Comparison of ENCODE assay signal across 8 cellular contexts in the genomic region with DNA sequence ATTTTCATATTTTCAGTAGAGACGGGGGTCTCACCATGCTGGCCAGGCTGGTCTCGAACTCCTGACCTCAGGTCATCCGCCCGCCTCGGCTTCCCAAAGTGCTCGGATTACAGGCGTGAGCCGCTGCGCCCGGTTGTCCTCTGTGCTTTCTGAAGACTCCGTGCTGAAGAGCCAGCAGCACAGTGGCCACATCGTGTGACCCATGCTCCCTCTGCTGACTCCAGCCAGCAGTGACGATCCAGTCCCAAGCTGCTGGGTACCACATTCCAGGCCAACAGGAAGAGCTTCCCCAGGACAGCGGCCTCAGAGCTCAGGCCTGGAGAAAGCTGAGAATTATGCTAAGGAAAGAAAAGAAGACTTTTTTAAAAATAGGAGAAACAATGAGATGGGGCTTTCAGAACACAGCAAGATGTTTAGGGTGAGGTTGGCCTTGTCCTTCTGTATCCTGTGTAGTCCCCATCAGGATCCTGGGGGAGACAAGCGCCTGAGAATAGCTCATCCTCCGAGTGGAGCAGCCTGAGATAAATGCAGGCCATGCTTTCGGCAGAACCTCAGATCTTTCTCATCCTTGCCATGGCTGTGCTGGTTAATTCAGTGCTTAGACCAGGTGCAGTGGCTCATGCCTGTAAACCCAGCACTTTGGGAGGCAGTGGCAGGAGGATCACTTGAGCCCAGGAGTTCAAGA.
DNase-seq lines count a peak whose midpoint lies in the region; ATAC-seq and TF ChIP-seq lines count a peak whose summit lies in the region.

No MANE protein-coding gene starts in this region.

- H3K36me3 Mint-ChIP-seq in WTC11: no peaks in the 10 kb centered on the region
- no peaks in the 10 kb centered on the region for H3K36me3 Mint-ChIP-seq in activated naive CD8-positive, alpha-beta T cell treated with anti-CD3 and anti-CD28 coated beads for 36 hours

- H3K4me1 ChIP-seq in tibial nerve: peaks cover 0 to 5% (median 0%) of the 10 kb centered on the region in 4 donors

- peak overlapping the region; percentile 18; the same call in 1 of the 2 replicates for H3K27ac Mint-ChIP-seq in WTC11
- H3K27ac Mint-ChIP-seq in activated naive CD8-positive, alpha-beta T cell treated with anti-CD3 and anti-CD28 coated beads for 36 hours: no peak overlapping the region

- CTCF ChIA-PET in WTC11 (lab: Charles Lee): interaction anchor here (0.5 to 2.8 kb wide), 23 partner anchors 8 to 805 kb away, joined by 3 to 14 read pairs (median 5); no protein-coding TSS in a partner anchor

- POLR2A ChIA-PET in WTC11 (lab: Charles Lee): no interaction called here

- no peaks in the 10 kb centered on the region for H3K9me3 ChIP-seq in tibial nerve

- no peak overlapping the region for H3K27ac ChIP-seq in tibial nerve

- H3K27me3 ChIP-seq in tibial nerve: peaks cover 0 to 3% of the 10 kb centered on the region in 2 donors

- H3K4me3 ChIP-seq in tibial nerve: no peak overlapping the region

- DNase-seq in Ammon's horn (ENCODE audit: low spot score): peak; percentile 40
- peak; percentile 52 for DNase-seq in HT-29 (ENCODE audit: low spot score)
- peak; percentile 76 for DNase-seq in WTC11 (ENCODE audit: low spot score)
- DNase-seq in kidney tubule cell (ENCODE audit: low spot score): peak; percentile 78
- DNase-seq in tibial nerve (ENCODE audit: low spot score in 2 of 2): no peak
- DNase-seq in activated naive CD8-positive, alpha-beta T cell treated with anti-CD3 and anti-CD28 coated beads for 36 hours: no peak
- DNase-seq in activated CD4-positive, alpha-beta T cell treated with anti-CD3 and anti-CD28 coated beads, Interleukin-2, amount 50 U/mL, for 48 hours: no peak

- no peak for TF ChIP-seq POLR2A in tibial nerve (IDR thresholded peaks at IDR 0.05)

- H3K4me3 Mint-ChIP-seq in WTC11: no peak overlapping the region
- H3K4me3 Mint-ChIP-seq in activated naive CD8-positive, alpha-beta T cell treated with anti-CD3 and anti-CD28 coated beads for 36 hours: no peak overlapping the region

- peaks cover 5% of the 10 kb centered on the region; the same call in 1 of the 2 replicates for H3K4me1 Mint-ChIP-seq in WTC11
- H3K4me1 Mint-ChIP-seq in activated naive CD8-positive, alpha-beta T cell treated with anti-CD3 and anti-CD28 coated beads for 36 hours: peaks cover 7% of the 10 kb centered on the region

- H3K9me3 Mint-ChIP-seq in WTC11: peaks cover 5% of the 10 kb centered on the region
- no peaks in the 10 kb centered on the region for H3K9me3 Mint-ChIP-seq in activated naive CD8-positive, alpha-beta T cell treated with anti-CD3 and anti-CD28 coated beads for 36 hours

- ATAC-seq in WTC11 (peak; percentile 99), HG03354 (IDR thresholded peaks at IDR 0.05; ENCODE audit: poor library complexity, severe bottlenecking, unreplicated experiment) (no peak)

- no peak for TF ChIP-seq EP300 in tibial nerve (IDR thresholded peaks at IDR 0.05)

- TF ChIP-seq CTCF in WTC11 (IDR thresholded peaks at IDR 0.05) (no peak), tibial nerve (IDR thresholded peaks at IDR 0.05) (no peak)

- peaks cover 5% of the 10 kb centered on the region for H3K27me3 Mint-ChIP-seq in WTC11 (ENCODE audit: low read depth)
- H3K27me3 Mint-ChIP-seq in activated naive CD8-positive, alpha-beta T cell treated with anti-CD3 and anti-CD28 coated beads for 36 hours: peaks cover 27% of the 10 kb centered on the region

- WGBS in tibial nerve, 2 donors: 38 to 44% methylated on average over 17 of the region's 17 CpGs

- H3K36me3 ChIP-seq in tibial nerve: no peaks in the 10 kb centered on the region

TF ChIP-seq in WTC11, 78 proteins besides CTCF, POLR2A, EP300 and RAD21 (continues in another document):
- 0 out of 2 replicates have a peak, but pooled peaks have one; percentile 21 for TF ChIP-seq CREM (CRISPR knock-in tag; IDR thresholded peaks at IDR 0.05)
- no peak for TF ChIP-seq FOXK1 (CRISPR knock-in tag; IDR thresholded peaks at IDR 0.05)
- peak; percentile 45; the same call in 1 of the 2 replicates for TF ChIP-seq TEAD1 (CRISPR knock-in tag; IDR thresholded peaks at IDR 0.05)
- TF ChIP-seq NR2C2 (CRISPR knock-in tag; IDR thresholded peaks at IDR 0.05): no peak
- no peak for TF ChIP-seq MYBL2 (CRISPR knock-in tag; IDR thresholded peaks at IDR 0.05)
- no peak for TF ChIP-seq ATF1 (CRISPR knock-in tag; IDR thresholded peaks at IDR 0.05)
- 0 out of 2 replicates have a peak, but pooled peaks have one; percentile 34 for TF ChIP-seq GTF2I (CRISPR knock-in tag; conservative IDR thresholded peaks at IDR 0.05)
- no peak for TF ChIP-seq TP53 (CRISPR knock-in tag; IDR thresholded peaks at IDR 0.05)
- TF ChIP-seq, protein P1, sequence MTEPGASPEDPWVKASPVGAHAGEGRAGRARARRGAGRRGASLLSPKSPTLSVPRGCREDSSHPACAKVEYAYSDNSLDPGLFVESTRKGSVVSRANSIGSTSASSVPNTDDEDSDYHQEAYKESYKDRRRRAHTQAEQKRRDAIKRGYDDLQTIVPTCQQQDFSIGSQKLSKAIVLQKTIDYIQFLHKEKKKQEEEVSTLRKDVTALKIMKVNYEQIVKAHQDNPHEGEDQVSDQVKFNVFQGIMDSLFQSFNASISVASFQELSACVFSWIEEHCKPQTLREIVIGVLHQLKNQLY (CRISPR knock-in tag; IDR thresholded peaks at IDR 0.05): no peak
- TF ChIP-seq CBFB (CRISPR knock-in tag; IDR thresholded peaks at IDR 0.05; ENCODE audit: low read depth): no peak
- no peak for TF ChIP-seq FOXP1 (CRISPR knock-in tag; IDR thresholded peaks at IDR 0.05; ENCODE audit: borderline replicate concordance)
- TF ChIP-seq, protein P2, sequence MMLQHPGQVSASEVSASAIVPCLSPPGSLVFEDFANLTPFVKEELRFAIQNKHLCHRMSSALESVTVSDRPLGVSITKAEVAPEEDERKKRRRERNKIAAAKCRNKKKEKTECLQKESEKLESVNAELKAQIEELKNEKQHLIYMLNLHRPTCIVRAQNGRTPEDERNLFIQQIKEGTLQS (CRISPR knock-in tag; conservative IDR thresholded peaks at IDR 0.05): no peak
- TF ChIP-seq ZBTB21 (CRISPR knock-in tag; IDR thresholded peaks at IDR 0.05; ENCODE audit: borderline replicate concordance): no peak
- TF ChIP-seq, protein P3, sequence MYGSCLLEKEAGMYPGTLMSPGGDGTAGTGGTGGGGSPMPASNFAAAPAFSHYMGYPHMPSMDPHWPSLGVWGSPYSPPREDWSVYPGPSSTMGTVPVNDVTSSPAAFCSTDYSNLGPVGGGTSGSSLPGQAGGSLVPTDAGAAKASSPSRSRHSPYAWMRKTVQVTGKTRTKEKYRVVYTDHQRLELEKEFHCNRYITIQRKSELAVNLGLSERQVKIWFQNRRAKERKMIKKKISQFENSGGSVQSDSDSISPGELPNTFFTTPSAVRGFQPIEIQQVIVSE (CRISPR knock-in tag; IDR thresholded peaks at IDR 0.05; ENCODE audit: borderline replicate concordance): no peak
- no peak for TF ChIP-seq IRF2 (CRISPR knock-in tag; IDR thresholded peaks at IDR 0.05; ENCODE audit: borderline replicate concordance, low read depth)
- TF ChIP-seq ZNF671 (CRISPR knock-in tag; IDR thresholded peaks at IDR 0.05): no peak
- TF ChIP-seq ZNF219 (CRISPR knock-in tag; IDR thresholded peaks at IDR 0.05; ENCODE audit: borderline replicate concordance): no peak
- TF ChIP-seq, protein P4, sequence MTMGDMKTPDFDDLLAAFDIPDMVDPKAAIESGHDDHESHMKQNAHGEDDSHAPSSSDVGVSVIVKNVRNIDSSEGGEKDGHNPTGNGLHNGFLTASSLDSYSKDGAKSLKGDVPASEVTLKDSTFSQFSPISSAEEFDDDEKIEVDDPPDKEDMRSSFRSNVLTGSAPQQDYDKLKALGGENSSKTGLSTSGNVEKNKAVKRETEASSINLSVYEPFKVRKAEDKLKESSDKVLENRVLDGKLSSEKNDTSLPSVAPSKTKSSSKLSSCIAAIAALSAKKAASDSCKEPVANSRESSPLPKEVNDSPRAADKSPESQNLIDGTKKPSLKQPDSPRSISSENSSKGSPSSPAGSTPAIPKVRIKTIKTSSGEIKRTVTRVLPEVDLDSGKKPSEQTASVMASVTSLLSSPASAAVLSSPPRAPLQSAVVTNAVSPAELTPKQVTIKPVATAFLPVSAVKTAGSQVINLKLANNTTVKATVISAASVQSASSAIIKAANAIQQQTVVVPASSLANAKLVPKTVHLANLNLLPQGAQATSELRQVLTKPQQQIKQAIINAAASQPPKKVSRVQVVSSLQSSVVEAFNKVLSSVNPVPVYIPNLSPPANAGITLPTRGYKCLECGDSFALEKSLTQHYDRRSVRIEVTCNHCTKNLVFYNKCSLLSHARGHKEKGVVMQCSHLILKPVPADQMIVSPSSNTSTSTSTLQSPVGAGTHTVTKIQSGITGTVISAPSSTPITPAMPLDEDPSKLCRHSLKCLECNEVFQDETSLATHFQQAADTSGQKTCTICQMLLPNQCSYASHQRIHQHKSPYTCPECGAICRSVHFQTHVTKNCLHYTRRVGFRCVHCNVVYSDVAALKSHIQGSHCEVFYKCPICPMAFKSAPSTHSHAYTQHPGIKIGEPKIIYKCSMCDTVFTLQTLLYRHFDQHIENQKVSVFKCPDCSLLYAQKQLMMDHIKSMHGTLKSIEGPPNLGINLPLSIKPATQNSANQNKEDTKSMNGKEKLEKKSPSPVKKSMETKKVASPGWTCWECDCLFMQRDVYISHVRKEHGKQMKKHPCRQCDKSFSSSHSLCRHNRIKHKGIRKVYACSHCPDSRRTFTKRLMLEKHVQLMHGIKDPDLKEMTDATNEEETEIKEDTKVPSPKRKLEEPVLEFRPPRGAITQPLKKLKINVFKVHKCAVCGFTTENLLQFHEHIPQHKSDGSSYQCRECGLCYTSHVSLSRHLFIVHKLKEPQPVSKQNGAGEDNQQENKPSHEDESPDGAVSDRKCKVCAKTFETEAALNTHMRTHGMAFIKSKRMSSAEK (CRISPR knock-in tag; IDR thresholded peaks at IDR 0.05; ENCODE audit: borderline replicate concordance): no peak
- TF ChIP-seq, protein P5, sequence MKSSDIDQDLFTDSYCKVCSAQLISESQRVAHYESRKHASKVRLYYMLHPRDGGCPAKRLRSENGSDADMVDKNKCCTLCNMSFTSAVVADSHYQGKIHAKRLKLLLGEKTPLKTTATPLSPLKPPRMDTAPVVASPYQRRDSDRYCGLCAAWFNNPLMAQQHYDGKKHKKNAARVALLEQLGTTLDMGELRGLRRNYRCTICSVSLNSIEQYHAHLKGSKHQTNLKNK (CRISPR knock-in tag; IDR thresholded peaks at IDR 0.05): no peak
- TF ChIP-seq ZNF232 (CRISPR knock-in tag; IDR thresholded peaks at IDR 0.05): no peak
- no peak for TF ChIP-seq ETV6 (CRISPR knock-in tag; IDR thresholded peaks at IDR 0.05)
- TF ChIP-seq RORB (CRISPR knock-in tag; IDR thresholded peaks at IDR 0.05): no peak

Comparison
In these comparisons a context has a peak if more than half of its experiments do, and no peak if none do; other contexts are left out.
1. DNase-seq: peak in Ammon's horn (single experiment), HT-29 (single experiment), WTC11 (single experiment) and kidney tubule cell (single experiment); none in tibial nerve (0 of 2), activated naive CD8-positive, alpha-beta T cell treated with anti-CD3 and anti-CD28 coated beads for 36 hours (single experiment) and activated CD4-positive, alpha-beta T cell treated with anti-CD3 and anti-CD28 coated beads, Interleukin-2, amount 50 U/mL, for 48 hours (0 of 2).